ENCODE assay signal across 27 cellular contexts in the genomic region with DNA sequence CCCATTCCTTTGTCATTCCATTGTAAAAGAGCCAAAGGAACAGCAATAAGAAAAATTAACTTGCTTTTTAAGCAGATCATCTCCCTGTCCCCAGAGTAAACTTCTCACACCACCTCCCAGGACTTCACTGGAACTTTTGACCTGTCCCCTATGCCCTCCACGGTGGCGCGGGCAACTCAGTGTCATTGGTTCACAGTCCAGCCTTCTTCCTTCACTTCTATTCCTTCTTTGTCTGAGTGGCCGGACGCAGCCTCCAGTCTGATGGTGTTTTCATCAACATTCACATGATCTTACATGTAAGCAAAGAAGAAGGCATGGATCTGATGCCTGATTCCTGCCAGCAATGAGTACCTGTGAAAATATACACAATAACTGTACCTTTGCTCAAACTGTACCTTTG. TPM values are rescaled to one million over a fixed set of nuclear protein-coding genes. Genes with fewer than 3 reads are reported as not detected.
"Had no signal": no experiment of that assay in that cellular context is flagged by ENCODE, and none has a peak within 500 bp of the region (broad histone marks: within the 10 kb centered on the region; RNA-seq: fewer than 3 reads in every experiment).

No MANE protein-coding gene starts in this region.

- H3K4me3 ChIP-seq: gastrocnemius medialis, hepatocyte, lung, mucosa of descending colon, neural progenitor cell, pancreas, right lobe of liver, thoracic aorta, tibial nerve, upper lobe of left lung had no signal

- H3K36me3 ChIP-seq: gastrocnemius medialis, neural progenitor cell, pancreas, right lobe of liver, thoracic aorta, upper lobe of left lung had no signal

- H3K4me1 ChIP-seq: gastrocnemius medialis, pancreas, right lobe of liver had no signal

- H3K4me3 Mint-ChIP-seq: effector memory CD8-positive, alpha-beta T cell; memory B cell; naive B cell; nephron; neural progenitor cell; stimulated activated naive B cell treated with anti-CD40 and anti-IgM and Interleukin-4, amounts not matched to agents 10 μg/mL and 1 μg/mL and 100 μg/mL, for 72 hours; stimulated activated naive CD8-positive, alpha-beta T cell treated with anti-CD3 and anti-CD28 coated beads, Interleukin-15, Interleukin-2, amounts not matched to agents 100 ng/mL and 50 ng/mL, for 24 hours had no signal

- H3K27ac ChIP-seq: epithelial cell of prostate, gastrocnemius medialis, hepatocyte, neural progenitor cell, pancreas, right lobe of liver, thoracic aorta, upper lobe of left lung had no signal

- H3K27me3 ChIP-seq: gastrocnemius medialis, hepatocyte, neural progenitor cell, pancreas, right lobe of liver, tibial nerve, upper lobe of left lung had no signal

- H3K9me3 ChIP-seq: gastrocnemius medialis, mucosa of descending colon, pancreas, right lobe of liver, thoracic aorta, tibial nerve, upper lobe of left lung had no signal

- H3K27me3 Mint-ChIP-seq: effector memory CD8-positive, alpha-beta T cell; naive B cell; stimulated activated naive B cell treated with anti-CD40 and anti-IgM and Interleukin-4, amounts not matched to agents 10 μg/mL and 1 μg/mL and 100 μg/mL, for 72 hours; stimulated activated naive CD8-positive, alpha-beta T cell treated with anti-CD3 and anti-CD28 coated beads, Interleukin-15, Interleukin-2, amounts not matched to agents 100 ng/mL and 50 ng/mL, for 24 hours had no signal

- H3K36me3 Mint-ChIP-seq: memory B cell; naive B cell; stimulated activated naive B cell treated with anti-CD40 and anti-IgM and Interleukin-4, amounts not matched to agents 10 μg/mL and 1 μg/mL and 100 μg/mL, for 72 hours had no signal

- H3K9me3 Mint-ChIP-seq: effector memory CD8-positive, alpha-beta T cell; memory B cell; naive B cell; nephron; neural progenitor cell; stimulated activated naive B cell treated with anti-CD40 and anti-IgM and Interleukin-4, amounts not matched to agents 10 μg/mL and 1 μg/mL and 100 μg/mL, for 72 hours; stimulated activated naive CD8-positive, alpha-beta T cell treated with anti-CD3 and anti-CD28 coated beads, Interleukin-15, Interleukin-2, amounts not matched to agents 100 ng/mL and 50 ng/mL, for 24 hours had no signal

- DNase-seq: cortex of kidney; effector memory CD8-positive, alpha-beta T cell; foreskin fibroblast; gastrocnemius medialis; kidney; mucosa of descending colon; naive B cell; occipital lobe; pancreas; right lobe of liver; small intestine; stimulated activated CD4-positive, alpha-beta T cell treated with anti-CD3 and anti-CD28 coated beads, Interleukin-15, amount 100 ng/mL, for 24 hours; stimulated activated CD4-positive, alpha-beta T cell treated with anti-CD3 and anti-CD28 coated beads, Interleukin-2, amount 100 ng/mL, for 48 hours; stimulated activated naive B cell treated with anti-CD40 and anti-IgM and Interleukin-4, amounts not matched to agents 10 μg/mL and 1 μg/mL and 100 μg/mL, for 72 hours; upper lobe of left lung had no signal

- H3K9ac ChIP-seq: neural progenitor cell had no signal

- H3K27ac Mint-ChIP-seq: effector memory CD8-positive, alpha-beta T cell; memory B cell; nephron; neural progenitor cell; progenitor cell of endocrine pancreas; stimulated activated naive B cell treated with anti-CD40 and anti-IgM and Interleukin-4, amounts not matched to agents 10 μg/mL and 1 μg/mL and 100 μg/mL, for 72 hours; stimulated activated naive CD8-positive, alpha-beta T cell treated with anti-CD3 and anti-CD28 coated beads, Interleukin-15, Interleukin-2, amounts not matched to agents 100 ng/mL and 50 ng/mL, for 24 hours had no signal

- H3K4me2 ChIP-seq: hepatocyte, neural progenitor cell had no signal

- ATAC-seq: effector memory CD8-positive, alpha-beta T cell; esophagus mucosa; gastrocnemius medialis; left lobe of liver; mucosa of descending colon; pancreas; right lobe of liver; stimulated activated naive B cell treated with anti-CD40 and anti-IgM and Interleukin-4, amounts not matched to agents 10 μg/mL and 1 μg/mL and 100 μg/mL, for 72 hours had no signal

RNA-seq across cellular contexts. Expression of a gene that starts 32.4 kb away (rescaled TPM):
- polyA plus RNA-seq: hepatocyte had no signal
